ENCODE assay signal across 8 cellular contexts in the genomic region with DNA sequence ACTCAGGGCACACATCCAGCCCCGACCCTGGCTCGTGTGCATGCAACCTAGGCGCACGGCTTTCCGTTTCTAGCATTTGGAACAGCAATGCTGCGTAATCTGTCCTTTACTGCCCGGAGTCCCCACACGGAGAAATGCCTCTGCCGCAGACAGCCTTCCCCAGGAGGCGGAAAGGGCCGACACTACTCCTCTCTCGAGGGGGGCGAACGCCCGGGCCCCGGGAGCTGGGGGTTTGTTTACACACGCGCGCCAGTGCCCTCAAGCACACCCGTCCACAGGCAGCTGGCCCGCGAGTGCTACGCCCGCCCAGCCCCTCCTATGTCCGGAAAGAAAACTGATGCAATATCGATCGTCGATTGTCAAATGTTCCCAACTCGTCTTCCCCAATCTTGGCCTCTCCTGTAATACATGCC. TPM values are rescaled to one million over a fixed set of nuclear protein-coding genes. Genes with fewer than 3 reads are reported as not detected.
A peak's percentile ranks its signal among the peaks of the same experiment; 100 is the strongest.
DNase-seq lines count a peak whose midpoint lies in the region; ATAC-seq and TF ChIP-seq lines count a peak whose summit lies in the region.

No MANE protein-coding gene starts in this region.

- peak; percentile 26 for ATAC-seq in HG03354 (IDR thresholded peaks at IDR 0.05; ENCODE audit: poor library complexity, severe bottlenecking, unreplicated experiment)
- ATAC-seq in PC-3: peak; percentile 8; the same call in 1 of the 2 replicates
- peak; percentile 28 to 36 for ATAC-seq in activated naive CD4-positive, alpha-beta T cell treated with anti-CD3 and anti-CD28 coated beads, Interleukin-2, amount 50 U/mL, for 72 hours
- ATAC-seq in heart left ventricle: peak; percentile 33 to 55 (median 49)

- 0 to 1% (median 0%) methylated on average over 28 to 29 of the region's 29 CpGs for WGBS in heart left ventricle, 4 donors

- CTCF ChIA-PET in PC-3 (lab: Charles Lee): no interaction called here

- peaks cover 50 to 54% of the 10 kb centered on the region in 2 donors for H3K36me3 Mint-ChIP-seq in activated naive CD4-positive, alpha-beta T cell treated with anti-CD3 and anti-CD28 coated beads, Interleukin-2, amount 50 U/mL, for 72 hours

- POLR2A ChIA-PET in PC-3 (lab: Charles Lee; ENCODE audit: unreplicated experiment): interaction anchor here (0.5 to 0.8 kb wide), 4 partner anchors 15 to 1177 kb away, joined by 4 to 8 read pairs (median 4); no protein-coding TSS in a partner anchor

- H3K4me3 ChIP-seq in BLaER1 (peak overlapping the region; percentile 94), PC-3 (ENCODE audit: low read length) (peak overlapping the region; percentile 83), heart left ventricle (peak overlapping the region; percentile 73 to 95 (median 88))

- TF ChIP-seq CTCF in PC-3 (conservative IDR thresholded peaks at IDR 0.05; ENCODE audit: low read depth, low read length): no peak
- no peak for TF ChIP-seq CTCF in heart left ventricle (IDR thresholded peaks at IDR 0.05)

- peaks cover 70% of the 10 kb centered on the region for H3K79me2 ChIP-seq in PC-3 (ENCODE audit: low read length)

- H3K4me1 ChIP-seq in BLaER1 (peaks cover 55% of the 10 kb centered on the region), PC-3 (ENCODE audit: insufficient read depth, low read length) (peaks cover 49% of the 10 kb centered on the region), heart left ventricle (peaks cover 10 to 55% (median 44%) of the 10 kb centered on the region in 12 donors)

- no peak overlapping the region for H2AFZ ChIP-seq in PC-3 (ENCODE audit: low read length)

- H3K9me3 ChIP-seq in BLaER1: no peaks in the 10 kb centered on the region
- no peaks in the 10 kb centered on the region for H3K9me3 ChIP-seq in PC-3 (ENCODE audit: low read length)
- no peaks in the 10 kb centered on the region for H3K9me3 ChIP-seq in heart left ventricle

- H4K20me1 ChIP-seq in BLaER1 (peaks cover 55% of the 10 kb centered on the region), PC-3 (ENCODE audit: low read length) (peaks cover 54% of the 10 kb centered on the region)

- peak overlapping the region; percentile 98 for H3K27ac ChIP-seq in BLaER1
- H3K27ac ChIP-seq in PC-3 (ENCODE audit: low read length): peak overlapping the region; percentile 80
- peak overlapping the region; percentile 93 to 100 (median 97) for H3K27ac ChIP-seq in heart left ventricle

- H3K36me3 ChIP-seq in BLaER1: peaks cover 45% of the 10 kb centered on the region
- peaks cover 44% of the 10 kb centered on the region for H3K36me3 ChIP-seq in PC-3 (ENCODE audit: low read depth, low read length)
- peaks cover 0 to 44% (median 41%) of the 10 kb centered on the region in 9 donors for H3K36me3 ChIP-seq in heart left ventricle

- H3K9ac ChIP-seq in BLaER1 (peak overlapping the region; percentile 99), PC-3 (ENCODE audit: low read length) (peak overlapping the region; percentile 93)

- H3K9me3 Mint-ChIP-seq in activated naive CD4-positive, alpha-beta T cell treated with anti-CD3 and anti-CD28 coated beads, Interleukin-2, amount 50 U/mL, for 72 hours: peaks cover 0 to 1% of the 10 kb centered on the region in 2 donors

- peaks cover 25% of the 10 kb centered on the region for H3F3A ChIP-seq in PC-3 (ENCODE audit: low read length, unreplicated experiment)

- peak overlapping the region; percentile 99 to 100 for H3K27ac Mint-ChIP-seq in activated naive CD4-positive, alpha-beta T cell treated with anti-CD3 and anti-CD28 coated beads, Interleukin-2, amount 50 U/mL, for 72 hours

- peak overlapping the region; percentile 31; the same call in 1 of the 2 replicates for H3K4me2 ChIP-seq in BLaER1
- peak overlapping the region; percentile 92 for H3K4me2 ChIP-seq in PC-3 (ENCODE audit: low read length)

- TF ChIP-seq POLR2A in heart left ventricle (IDR thresholded peaks at IDR 0.05): no peak

- intact Hi-C loops in PC-3 (cut with micrococcal nuclease): loop anchor here (2.0 to 5.0 kb wide), 2 partner anchors 104 to 381 kb away; a partner anchor contains a TSS
- intact Hi-C loops in heart left ventricle (cut with DNase I): loop anchor here in 8 of 10 donors (1.0 to 10.0 kb wide), 13 partner anchors 12 to 379 kb away; a partner anchor contains a TSS

- H3K27me3 ChIP-seq in BLaER1 (no peaks in the 10 kb centered on the region), PC-3 (ENCODE audit: low read length) (no peaks in the 10 kb centered on the region), heart left ventricle (no peaks in the 10 kb centered on the region)

- peak; percentile 58 for DNase-seq in GM19238 (ENCODE audit: insufficient read length, low spot score)
- peak; percentile 35 for DNase-seq in PC-3
- peak in 1 of 2 donors; percentile 62 for DNase-seq in activated naive CD4-positive, alpha-beta T cell treated with anti-CD3 and anti-CD28 coated beads, Interleukin-2, amount 50 U/mL, for 72 hours (ENCODE audit: low spot score in 2 of 2)
- peak; percentile 64 to 85 (median 71) for DNase-seq in heart left ventricle
- peak; percentile 61 for DNase-seq in pons (ENCODE audit: low spot score)
- DNase-seq in OCI-M2 (lab: John Stamatoyannopoulos, UW; ENCODE audit: unreplicated experiment): no peak

- TSS peak; percentile 73 for BruUV-seq in PC-3 (replicated peaks; lab: Mats Ljungman, UMichigan)

- no peaks in the 10 kb centered on the region for H3K9me2 ChIP-seq in PC-3 (replicated peaks; ENCODE audit: low read length)

RNA-seq across cellular contexts. Expression of a gene that starts 0.8 kb away (rescaled TPM):
- total RNA-seq in PC-3 (2014; rRNA removed) (214 and 232 TPM in 2 replicates), heart left ventricle (100 to 1,000 TPM in 7 of 9 donors, 10 to 100 TPM in 2; 82.1 to 373 (median 161) TPM)
- total RNA-seq in activated naive CD4-positive, alpha-beta T cell treated with anti-CD3 and anti-CD28 coated beads, Interleukin-2, amount 50 U/mL, for 72 hours: 100 to 1,000 TPM; 249 to 315 TPM
- 100 to 1,000 TPM in 1 of 2 donors, 10 to 100 TPM in 1; 39.7 to 195 TPM for polyA plus RNA-seq in heart left ventricle
